Comparison of ENCODE assay signal across 10 cellular contexts in genomic region chr3:143648708-143649107, GRCh38.
A peak's percentile ranks its signal among the peaks of the same experiment; 100 is the strongest.
DNase-seq lines count a peak whose midpoint lies in the region; TF ChIP-seq lines count a peak whose summit lies in the region.
"Had no signal": no experiment of that assay in that cellular context is flagged by ENCODE, and none has a peak within 500 bp of the region (broad histone marks: within the 10 kb centered on the region; RNA-seq: fewer than 3 reads in every experiment).

No MANE protein-coding gene starts in this region.

- H3K36me3 Mint-ChIP-seq in neural progenitor cell: no peaks in the 10 kb centered on the region
- H3K36me3 Mint-ChIP-seq in CD8-positive, alpha-beta memory T cell: peaks cover 27 to 39% (median 32%) of the 10 kb centered on the region in 3 donors

- POLR2A ChIA-PET in CD8-positive, alpha-beta memory T cell (lab: Charles Lee): no interaction called here

- no peak overlapping the region for H3K27ac Mint-ChIP-seq in neural progenitor cell
- no peak overlapping the region for H3K27ac Mint-ChIP-seq in CD8-positive, alpha-beta memory T cell

- H3K4me1 ChIP-seq in neural progenitor cell: no peaks in the 10 kb centered on the region
- H3K4me1 ChIP-seq in CD8-positive, alpha-beta memory T cell (ENCODE audit: insufficient read depth, low read length): no peaks in the 10 kb centered on the region

- no peaks in the 10 kb centered on the region for H4K20me1 ChIP-seq in neural progenitor cell (ENCODE audit: low read depth)

- TF ChIP-seq RAD21 in Ishikawa (IDR thresholded peaks at IDR 0.05; ENCODE audit: low read depth): peak; percentile 14

- no peaks in the 10 kb centered on the region for H3K9me3 Mint-ChIP-seq in neural progenitor cell
- H3K9me3 Mint-ChIP-seq in CD8-positive, alpha-beta memory T cell: no peaks in the 10 kb centered on the region

- H3K9ac ChIP-seq in neural progenitor cell: no peak overlapping the region

- no peak for TF ChIP-seq EP300 in Ishikawa (IDR thresholded peaks at IDR 0.05; ENCODE audit: borderline replicate concordance)

- no peaks in the 10 kb centered on the region for H3K27me3 ChIP-seq in neural progenitor cell
- no peaks in the 10 kb centered on the region for H3K27me3 ChIP-seq in CD8-positive, alpha-beta memory T cell (ENCODE audit: insufficient read depth, low read length, poor library complexity, severe bottlenecking)

- TF ChIP-seq CTCF in cardiac fibroblast (IDR thresholded peaks at IDR 0.05; ENCODE audit: low read depth, low read length) (peak; percentile 33), neural progenitor cell (IDR thresholded peaks at IDR 0.05) (peak; percentile 68)

- peak; percentile 40 for DNase-seq in NCI-H748 (lab: John Stamatoyannopoulos, UW; ENCODE audit: unreplicated experiment)
- DNase-seq in NCI-H748 treated with DMSO at 0.1 percent for 48 hours (lab: John Stamatoyannopoulos, UW): no peak
- DNase-seq in cardiac fibroblast (ENCODE audit: low read depth in 2 of 2): peak in 1 of 2 donors; percentile 33
- peak; percentile 40 for DNase-seq in neural progenitor cell (ENCODE audit: low spot score)
- DNase-seq in activated CD8-positive, alpha-beta memory T cell treated with anti-CD3 and anti-CD28 coated beads, Interleukin-2, amount 50 U/mL, for 4 hours: no peak
- no peak for DNase-seq in CD8-positive, alpha-beta memory T cell
- DNase-seq in HuH-7.5 (ENCODE audit: low spot score): no peak
- DNase-seq: activated CD8-positive, alpha-beta memory T cell treated with anti-CD3 and anti-CD28 coated beads for 24 hours; KBM-7 had no signal

- H3K4me2 ChIP-seq in neural progenitor cell: no peak overlapping the region

- no peak overlapping the region for H3K4me3 Mint-ChIP-seq in neural progenitor cell
- H3K4me3 Mint-ChIP-seq in CD8-positive, alpha-beta memory T cell: no peak overlapping the region

- H3K79me2 ChIP-seq in neural progenitor cell (ENCODE audit: low read depth): no peaks in the 10 kb centered on the region

- no peak overlapping the region for H3K27ac ChIP-seq in neural progenitor cell
- no peak overlapping the region for H3K27ac ChIP-seq in CD8-positive, alpha-beta memory T cell (ENCODE audit: low read depth, low read length)

- no peaks in the 10 kb centered on the region for H3K27me3 Mint-ChIP-seq in neural progenitor cell (ENCODE audit: insufficient read depth, low read depth)
- no peaks in the 10 kb centered on the region for H3K27me3 Mint-ChIP-seq in CD8-positive, alpha-beta memory T cell

- no peaks in the 10 kb centered on the region for H3K9me3 ChIP-seq in neural progenitor cell (ENCODE audit: low read depth)
- no peaks in the 10 kb centered on the region for H3K9me3 ChIP-seq in CD8-positive, alpha-beta memory T cell (ENCODE audit: low read length)

- H2AFZ ChIP-seq in neural progenitor cell (replicated peaks): no peak overlapping the region

- no peaks in the 10 kb centered on the region for H3F3A ChIP-seq in neural progenitor cell (ENCODE audit: low read depth)

- peaks cover 12% of the 10 kb centered on the region for H3K4me1 Mint-ChIP-seq in neural progenitor cell
- H3K4me1 Mint-ChIP-seq in CD8-positive, alpha-beta memory T cell: no peaks in the 10 kb centered on the region

- CTCF ChIA-PET in CD8-positive, alpha-beta memory T cell (lab: Charles Lee): interaction anchor here (1.6 kb wide), 1 partner anchor 25 kb away, joined by 5 read pairs; no protein-coding TSS in a partner anchor

- H3K4me3 ChIP-seq in cardiac fibroblast (replicated peaks in 1 of 2; ENCODE audit: low read depth in 2 of 2, low read length in 2 of 2) (no peak overlapping the region), neural progenitor cell (no peak overlapping the region)
- H3K4me3 ChIP-seq in CD8-positive, alpha-beta memory T cell (ENCODE audit: low read length): no peak overlapping the region

- no peaks in the 10 kb centered on the region for H3K36me3 ChIP-seq in neural progenitor cell
- H3K36me3 ChIP-seq in CD8-positive, alpha-beta memory T cell (ENCODE audit: insufficient read depth, low read length): peaks cover 11% of the 10 kb centered on the region

TF ChIP-seq in Ishikawa, 13 proteins besides CTCF, POLR2A, EP300 and RAD21:
- TF ChIP-seq CREB1 (IDR thresholded peaks at IDR 0.05; ENCODE audit: low read depth) (no peak), USF1 (IDR thresholded peaks at IDR 0.05) (no peak), ZBTB7A (IDR thresholded peaks at IDR 0.05; ENCODE audit: low read depth) (no peak), REST (IDR thresholded peaks at IDR 0.05; ENCODE audit: low read depth) (no peak), FOXM1 (IDR thresholded peaks at IDR 0.05; ENCODE audit: borderline replicate concordance, low read depth) (no peak), CEBPB (IDR thresholded peaks at IDR 0.05) (no peak), MAX (IDR thresholded peaks at IDR 0.05) (no peak), TEAD4 (IDR thresholded peaks at IDR 0.05) (no peak), TAF1 (IDR thresholded peaks at IDR 0.05; ENCODE audit: low read depth) (no peak), TCF12 (IDR thresholded peaks at IDR 0.05; ENCODE audit: low read depth) (no peak), EGR1 (IDR thresholded peaks at IDR 0.05) (no peak), NFIC (IDR thresholded peaks at IDR 0.05) (no peak), YY1 (IDR thresholded peaks at IDR 0.05; ENCODE audit: low read depth) (no peak)

Comparison
In these comparisons a context has a peak if more than half of its experiments do, and no peak if none do; other contexts are left out.
1. DNase-seq: peak in NCI-H748 (single experiment) and neural progenitor cell (single experiment); none in NCI-H748 treated with DMSO at 0.1 percent for 48 hours (single experiment), activated CD8-positive, alpha-beta memory T cell treated with anti-CD3 and anti-CD28 coated beads, Interleukin-2, amount 50 U/mL, for 4 hours (single experiment), CD8-positive, alpha-beta memory T cell (0 of 5) and HuH-7.5 (single experiment).